In genomic region chr2:12715258-12715865, GRCh38 we compare ENCODE assay signal across 8 cellular contexts. TPM values are rescaled to one million over a fixed set of nuclear protein-coding genes. Genes with fewer than 3 reads are reported as not detected.
A peak's percentile ranks its signal among the peaks of the same experiment; 100 is the strongest.
DNase-seq lines count a peak whose midpoint lies in the region; ATAC-seq and TF ChIP-seq lines count a peak whose summit lies in the region.

No MANE protein-coding gene starts in this region.

- H3K79me2 ChIP-seq in GM23338 (replicated peaks; ENCODE audit: insufficient read depth): peaks cover 26% of the 10 kb centered on the region
- H3K79me2 ChIP-seq in SU-DHL-6 (ENCODE audit: insufficient read depth, low read length): peaks cover 40% of the 10 kb centered on the region

- H3K36me3 ChIP-seq in GM23338 (ENCODE audit: insufficient read depth) (no peaks in the 10 kb centered on the region), SU-DHL-6 (ENCODE audit: low read length) (peaks cover 5% of the 10 kb centered on the region; the same call in 1 of the 2 replicates)

- TF ChIP-seq CTCF in GM23338 (conservative IDR thresholded peaks at IDR 0.05; ENCODE audit: low read depth in 2 of 2) (no peak), SU-DHL-6 (IDR thresholded peaks at IDR 0.05; ENCODE audit: insufficient read depth, low read length, poor library complexity, severe bottlenecking) (no peak), foreskin keratinocyte (conservative IDR thresholded peaks at IDR 0.05) (no peak), retinal pigment epithelial cell (conservative IDR thresholded peaks at IDR 0.05; ENCODE audit: low read depth, low read length) (no peak)

- H3K36me3 Mint-ChIP-seq in GM23338 (ENCODE audit: low read depth): peaks cover 13% of the 10 kb centered on the region; the same call in 2 of the 3 replicates

- H3K27me3 ChIP-seq in GM23338 (ENCODE audit: insufficient read depth) (peaks cover 24% of the 10 kb centered on the region), SU-DHL-6 (ENCODE audit: low read length) (no peaks in the 10 kb centered on the region), foreskin keratinocyte (peaks cover 14% of the 10 kb centered on the region)

- peaks cover 3% of the 10 kb centered on the region; the same call in 2 of the 3 replicates for H3K9me3 Mint-ChIP-seq in GM23338

- peak overlapping the region; percentile 98 for H3K4me3 ChIP-seq in GM23338
- H3K4me3 ChIP-seq in SU-DHL-6 (ENCODE audit: insufficient read depth, low read length, poor library complexity, severe bottlenecking): peak overlapping the region; percentile 65
- H3K4me3 ChIP-seq in retinal pigment epithelial cell (ENCODE audit: low read length): peak overlapping the region; percentile 80

- H3F3A ChIP-seq in GM23338 (replicated peaks; ENCODE audit: low read depth) (no peaks in the 10 kb centered on the region), SU-DHL-6 (ENCODE audit: insufficient read depth) (peaks cover 9% of the 10 kb centered on the region; the same call in 1 of the 2 replicates)

- H3K4me2 ChIP-seq in GM23338: peak overlapping the region; percentile 88
- H3K4me2 ChIP-seq in SU-DHL-6 (ENCODE audit: low read depth, low read length, poor library complexity, severe bottlenecking): peak overlapping the region; percentile 71

- DNase-seq in GM23338 (ENCODE audit: low spot score) (peak; percentile 15), foreskin keratinocyte (no peak), retinal pigment epithelial cell (ENCODE audit: low read depth) (no peak), putamen (ENCODE audit: low spot score) (no peak), middle frontal gyrus (ENCODE audit: extremely low spot score, low spot score) (no peak)

- H3K4me1 ChIP-seq in GM23338 (ENCODE audit: insufficient read depth): peaks cover 24% of the 10 kb centered on the region
- H3K4me1 ChIP-seq in foreskin keratinocyte: peaks cover 16% of the 10 kb centered on the region

- H2AFZ ChIP-seq in GM23338: no peak overlapping the region
- H2AFZ ChIP-seq in SU-DHL-6 (ENCODE audit: low read depth, low read length, severe bottlenecking): no peak overlapping the region

- ATAC-seq in GM23338: no peak
- no peak for ATAC-seq in foreskin keratinocyte
- no peak for ATAC-seq in GM18517 (IDR thresholded peaks at IDR 0.05; ENCODE audit: unreplicated experiment)
- ATAC-seq in HG02588 (IDR thresholded peaks at IDR 0.05; ENCODE audit: unreplicated experiment): no peak

- H3K27ac Mint-ChIP-seq in GM23338: no peak overlapping the region

- H3K27me3 Mint-ChIP-seq in GM23338 (ENCODE audit: insufficient read depth, low read depth, poor library complexity): peaks cover 13% of the 10 kb centered on the region

- H3K27ac ChIP-seq in GM23338 (ENCODE audit: low read depth): no peak overlapping the region
- peak overlapping the region; percentile 84; the same call in 1 of the 2 replicates for H3K27ac ChIP-seq in SU-DHL-6 (ENCODE audit: low read depth, low read length)
- H3K27ac ChIP-seq in foreskin keratinocyte: peak overlapping the region; percentile 32

- no peaks in the 10 kb centered on the region for H3K9me3 ChIP-seq in SU-DHL-6 (ENCODE audit: insufficient read depth, low read length)

- peak overlapping the region; percentile 92 for H3K4me3 Mint-ChIP-seq in GM23338

- H3K9ac ChIP-seq in SU-DHL-6 (ENCODE audit: low read length): peak overlapping the region; percentile 80

- H3K4me1 Mint-ChIP-seq in GM23338: peaks cover 21% of the 10 kb centered on the region

- H4K20me1 ChIP-seq in GM23338 (replicated peaks; ENCODE audit: insufficient read depth): peaks cover 8% of the 10 kb centered on the region; the same call in 1 of the 2 replicates
- no peaks in the 10 kb centered on the region for H4K20me1 ChIP-seq in SU-DHL-6 (ENCODE audit: low read depth, low read length)

- peaks cover 4% of the 10 kb centered on the region for H3K9me2 ChIP-seq in GM23338 (ENCODE audit: insufficient read depth)
- H3K9me2 ChIP-seq in SU-DHL-6 (replicated peaks; ENCODE audit: insufficient read depth, low read length): no peaks in the 10 kb centered on the region

TF ChIP-seq in GM23338, 12 proteins besides CTCF, POLR2A, EP300 and RAD21 (continues in another document):
- TF ChIP-seq ZNF114 (CRISPR knock-in tag; IDR thresholded peaks at IDR 0.05) (no peak), EZH2 (IDR thresholded peaks at IDR 0.05; ENCODE audit: low read depth, unreplicated experiment) (no peak), JUNB (IDR thresholded peaks at IDR 0.05; ENCODE audit: unreplicated experiment) (no peak), POLR2AphosphoS5 (IDR thresholded peaks at IDR 0.05; ENCODE audit: low read depth) (no peak), ZNF462 (CRISPR knock-in tag; IDR thresholded peaks at IDR 0.05) (no peak), CREB1 (CRISPR knock-in tag; IDR thresholded peaks at IDR 0.05; ENCODE audit: low read depth) (no peak), NANOG (IDR thresholded peaks at IDR 0.05; ENCODE audit: borderline replicate concordance) (no peak), STAT1 (IDR thresholded peaks at IDR 0.05; ENCODE audit: unreplicated experiment) (no peak)

RNA-seq across cellular contexts. Expression of gene TRIB2, which starts 1.4 kb away (rescaled TPM):
- 86.6 and 109 TPM in 2 replicates for total RNA-seq in GM23338 (2014; rRNA removed; shearing (Covaris generic))
- 34.9 and 40.3 TPM in 2 replicates for polyA plus RNA-seq in GM23338 (2016; fragmentation: Nextera tagmentation; extraction: Ambion mirVana)
- total RNA-seq in foreskin keratinocyte: 5.0 and 5.9 TPM in 2 replicates
- 2.9 and 3.7 TPM in 2 replicates for polyA plus RNA-seq in foreskin keratinocyte

Comparison
In these comparisons a context has a peak if more than half of its experiments do, and no peak if none do; other contexts are left out.
1. RNA of gene TRIB2, which starts 1.4 kb away (total RNA-seq): 86.6 to 109 TPM in GM23338; 5.0 to 5.9 TPM in foreskin keratinocyte; every median in the first group is over 10 times any median in the second.
2. Peak in every context shown above with its lines, with median percentiles within 50 percentile points of each other: H3K4me3 ChIP-seq.